8 cellular contexts compared by ENCODE assay signal in genomic region chr3:190970560-190970959, GRCh38.
"Had no signal": no experiment of that assay in that cellular context is flagged by ENCODE, and none has a peak within 500 bp of the region (broad histone marks: within the 10 kb centered on the region; RNA-seq: fewer than 3 reads in every experiment).

No MANE protein-coding gene starts in this region.

- H3K27ac Mint-ChIP-seq: HFFc6, IgD-negative memory B cell had no signal

- DNase-seq: GM23248, GOT3, H7, HFFc6, KBM-7 had no signal

- H3K36me3 Mint-ChIP-seq: IgD-negative memory B cell had no signal

- ATAC-seq: HCT116, HepG2 had no signal

- H3K9me3 Mint-ChIP-seq: HFFc6, IgD-negative memory B cell had no signal

- H3K27me3 Mint-ChIP-seq: IgD-negative memory B cell had no signal

- H3K4me3 Mint-ChIP-seq: HFFc6, IgD-negative memory B cell had no signal

- H3K4me1 Mint-ChIP-seq: IgD-negative memory B cell had no signal
